ENCODE assay signal across 12 cellular contexts in genomic region chr14:49050836-49051235, GRCh38.
DNase-seq lines count a peak whose midpoint lies in the region; ATAC-seq and TF ChIP-seq lines count a peak whose summit lies in the region.
"Had no signal": no experiment of that assay in that cellular context is flagged by ENCODE, and none has a peak within 500 bp of the region (broad histone marks: within the 10 kb centered on the region; RNA-seq: fewer than 3 reads in every experiment).

No MANE protein-coding gene starts in this region.

- TF ChIP-seq CTCF in WERI-Rb-1 (IDR thresholded peaks at IDR 0.05; ENCODE audit: low read depth, low read length): no peak

- H2BK12ac ChIP-seq in mesenchymal stem cell (ENCODE audit: low read length in 2 of 2) (no peak overlapping the region), neuronal stem cell (ENCODE audit: low read length) (no peak overlapping the region)

- no peak overlapping the region for H3K23ac ChIP-seq in mesenchymal stem cell (ENCODE audit: low read length in 2 of 2)
- no peak overlapping the region for H3K23ac ChIP-seq in neuronal stem cell (ENCODE audit: low read depth, low read length, poor library complexity)

- no peak overlapping the region for H3K18ac ChIP-seq in mesenchymal stem cell (ENCODE audit: low read depth in 1 of 2, low read length in 2 of 2)
- no peak overlapping the region for H3K18ac ChIP-seq in neuronal stem cell (ENCODE audit: low read length)

- H4K8ac ChIP-seq in mesenchymal stem cell (ENCODE audit: low read length) (no peak overlapping the region), neuronal stem cell (ENCODE audit: low read depth, low read length) (no peak overlapping the region)

- no peaks in the 10 kb centered on the region for H3F3A ChIP-seq in GM23248 (ENCODE audit: insufficient read depth)

- H3K4ac ChIP-seq in mesenchymal stem cell (ENCODE audit: low read depth in 1 of 2, low read length in 2 of 2) (no peak overlapping the region), neuronal stem cell (ENCODE audit: low read length) (no peak overlapping the region)

- H3K9me3 ChIP-seq in GM23248 (ENCODE audit: low read depth) (no peaks in the 10 kb centered on the region), MG63 (no peaks in the 10 kb centered on the region), WERI-Rb-1 (ENCODE audit: severe bottlenecking) (no peaks in the 10 kb centered on the region), mesenchymal stem cell (ENCODE audit: control insufficient read depth, low read length) (no peaks in the 10 kb centered on the region), neuronal stem cell (replicated peaks in 1 of 2; ENCODE audit: control insufficient read depth in 2 of 2, insufficient read depth in 1 of 2, low read depth in 1 of 2, low read length in 2 of 2) (no peaks in the 10 kb centered on the region)

- no peaks in the 10 kb centered on the region for H3K79me1 ChIP-seq in mesenchymal stem cell (replicated peaks; ENCODE audit: low read length, poor library complexity, severe bottlenecking)
- H3K79me1 ChIP-seq in neuronal stem cell (ENCODE audit: low read depth, low read length): no peaks in the 10 kb centered on the region

- H3K27me3 ChIP-seq in GM23248 (replicated peaks; ENCODE audit: insufficient read depth) (no peaks in the 10 kb centered on the region), MG63 (no peaks in the 10 kb centered on the region), WERI-Rb-1 (ENCODE audit: insufficient read depth, low read depth, severe bottlenecking) (no peaks in the 10 kb centered on the region), mesenchymal stem cell (ENCODE audit: control insufficient read depth in 1 of 2, insufficient read depth in 1 of 2, low read length in 2 of 2) (no peaks in the 10 kb centered on the region), neuronal stem cell (ENCODE audit: control insufficient read depth in 3 of 3, insufficient read depth in 3 of 3, low read depth in 1 of 3, low read length in 3 of 3) (no peaks in the 10 kb centered on the region)

- H3K4me1 ChIP-seq in GM23248 (ENCODE audit: insufficient read depth) (no peaks in the 10 kb centered on the region), mesenchymal stem cell (ENCODE audit: control insufficient read depth, insufficient read depth, low read depth, low read length) (peaks cover 2% of the 10 kb centered on the region), neuronal stem cell (ENCODE audit: control insufficient read depth in 2 of 2, insufficient read depth in 1 of 2, low read depth in 1 of 2, low read length in 2 of 2) (peaks cover 0 to 3% of the 10 kb centered on the region in 2 donors)

- H3K27ac ChIP-seq in GM23248 (no peak overlapping the region), WERI-Rb-1 (peak overlapping the region; percentile 79), mesenchymal stem cell (ENCODE audit: low read length, poor library complexity, severe bottlenecking) (peak overlapping the region; percentile 72), neuronal stem cell (replicated peaks; ENCODE audit: low read length) (no peak overlapping the region)

- no peaks in the 10 kb centered on the region for H3K9me2 ChIP-seq in GM23248 (ENCODE audit: insufficient read depth)

- H3K4me2 ChIP-seq in GM23248 (ENCODE audit: unreplicated experiment): no peak overlapping the region
- no peak overlapping the region for H3K4me2 ChIP-seq in mesenchymal stem cell (ENCODE audit: low read length, poor library complexity, severe bottlenecking)
- H3K4me2 ChIP-seq in neuronal stem cell (ENCODE audit: insufficient read depth, low read length, poor library complexity, severe bottlenecking): no peak overlapping the region

- no peak overlapping the region for H2BK15ac ChIP-seq in mesenchymal stem cell (ENCODE audit: low read depth, poor library complexity, severe bottlenecking)
- no peak overlapping the region for H2BK15ac ChIP-seq in neuronal stem cell (ENCODE audit: low read length)

- H2AFZ ChIP-seq in GM23248 (no peak overlapping the region), mesenchymal stem cell (ENCODE audit: low read depth, low read length) (no peak overlapping the region), neuronal stem cell (ENCODE audit: low read length) (no peak overlapping the region)

- H2BK120ac ChIP-seq in mesenchymal stem cell (ENCODE audit: low read depth, low read length): no peak overlapping the region
- H2BK120ac ChIP-seq in neuronal stem cell (ENCODE audit: low read depth, low read length): no peak overlapping the region

- no peak for ATAC-seq in HG02938 (IDR thresholded peaks at IDR 0.05; ENCODE audit: unreplicated experiment)
- ATAC-seq in GM18861 (IDR thresholded peaks at IDR 0.05; ENCODE audit: unreplicated experiment): no peak

- H4K91ac ChIP-seq in mesenchymal stem cell (ENCODE audit: low read length) (no peak overlapping the region), neuronal stem cell (ENCODE audit: low read depth, low read length, poor library complexity) (no peak overlapping the region)

- no peaks in the 10 kb centered on the region for H3K36me3 ChIP-seq in GM23248 (ENCODE audit: low read depth)
- H3K36me3 ChIP-seq in MG63: no peaks in the 10 kb centered on the region
- no peaks in the 10 kb centered on the region for H3K36me3 ChIP-seq in WERI-Rb-1
- no peaks in the 10 kb centered on the region for H3K36me3 ChIP-seq in mesenchymal stem cell (ENCODE audit: control insufficient read depth in 1 of 2, insufficient read depth in 2 of 2, low read depth in 1 of 2, low read length in 2 of 2)
- H3K36me3 ChIP-seq in neuronal stem cell (replicated peaks in 1 of 2; ENCODE audit: control insufficient read depth in 2 of 2, insufficient read depth in 2 of 2, low read length in 2 of 2): no peaks in the 10 kb centered on the region

- WGBS in GM23248 (ENCODE audit: low coverage in 1 of 2, low lambda C conversion rate in 2 of 2, missing lambda C conversion rate in 2 of 2), 2 experiments: 27 to 35% methylated on average over 3 of the region's 3 CpGs
- WGBS in mesenchymal stem cell: 79% methylated on average over 3 of the region's 3 CpGs
- no CpG with 5 or more reads among the region's 3 CpGs for WGBS in neuronal stem cell (ENCODE audit: extremely low coverage in 2 of 2, insufficient read length in 2 of 2, insufficient replicate concordance in 1 of 2), 2 donors

- H2AK5ac ChIP-seq in mesenchymal stem cell (ENCODE audit: low read length, severe bottlenecking) (no peak overlapping the region), neuronal stem cell (ENCODE audit: low read depth, low read length) (no peak overlapping the region)

- H2BK5ac ChIP-seq in mesenchymal stem cell (ENCODE audit: low read depth, low read length, poor library complexity, severe bottlenecking) (no peak overlapping the region), neuronal stem cell (ENCODE audit: low read length) (no peak overlapping the region)

- H3K14ac ChIP-seq in mesenchymal stem cell (ENCODE audit: low read length in 2 of 2) (no peak overlapping the region), neuronal stem cell (ENCODE audit: low read length) (no peak overlapping the region)

- H4K20me1 ChIP-seq in GM23248 (ENCODE audit: insufficient read depth): no peaks in the 10 kb centered on the region

- H3K9ac ChIP-seq in GM23248 (no peak overlapping the region), mesenchymal stem cell (ENCODE audit: low read length) (no peak overlapping the region), neuronal stem cell (ENCODE audit: low read depth, low read length, poor library complexity) (no peak overlapping the region)

- DNase-seq in GM23248: peak; percentile 8
- peak; percentile 23 for DNase-seq in MG63
- no peak for DNase-seq in WERI-Rb-1
- no peak for DNase-seq in mesenchymal stem cell
- no peak for DNase-seq in dermis blood vessel endothelial cell
- no peak for DNase-seq in neuronal stem cell (ENCODE audit: low spot score)
- DNase-seq: CD8-positive, alpha-beta memory T cell; Kasumi-1; NCI-H345; NCI-H526 treated with DMSO at 0.1 percent for 48 hours had no signal

- H3K79me2 ChIP-seq in GM23248 (ENCODE audit: insufficient read depth): no peaks in the 10 kb centered on the region

- in situ Hi-C loops in GM23248 (cut with MboI): no loop called here

- H3K4me3 ChIP-seq in GM23248 (no peak overlapping the region), MG63 (no peak overlapping the region), WERI-Rb-1 (ENCODE audit: low read depth, low read length) (no peak overlapping the region), mesenchymal stem cell (ENCODE audit: insufficient read depth in 1 of 2, low read depth in 1 of 2, low read length in 2 of 2) (no peak overlapping the region), neuronal stem cell (ENCODE audit: low read length in 2 of 2) (no peak overlapping the region)

Comparison
In these comparisons a context has a peak if more than half of its experiments do, and no peak if none do; other contexts are left out.
1. DNase-seq: peak in GM23248 (single experiment) and MG63 (single experiment); none in WERI-Rb-1 (single experiment), mesenchymal stem cell (single experiment), dermis blood vessel endothelial cell (single experiment) and neuronal stem cell (single experiment).
2. H3K27ac ChIP-seq: peak in WERI-Rb-1 (single experiment) and mesenchymal stem cell (single experiment); none in GM23248 (single experiment) and neuronal stem cell (single experiment).